ENCODE assay signal across 10 cellular contexts in genomic region chr18:77095356-77096030, GRCh38. TPM values are rescaled to one million over a fixed set of nuclear protein-coding genes. Genes with fewer than 3 reads are reported as not detected.
A peak's percentile ranks its signal among the peaks of the same experiment; 100 is the strongest.
DNase-seq lines count a peak whose midpoint lies in the region; ATAC-seq and TF ChIP-seq lines count a peak whose summit lies in the region.
"Had no signal": no experiment of that assay in that cellular context is flagged by ENCODE, and none has a peak within 500 bp of the region (broad histone marks: within the 10 kb centered on the region; RNA-seq: fewer than 3 reads in every experiment).

No MANE protein-coding gene starts in this region.

- CTCF ChIA-PET in CD4-positive, alpha-beta T cell (lab: Charles Lee) = interaction anchor here (1.3 kb wide), 1 partner anchor 95 kb away, joined by 4 read pairs; no protein-coding TSS in a partner anchor

- H3K9me3 Mint-ChIP-seq in CD4-positive, alpha-beta T cell = no peaks in the 10 kb centered on the region
- H3K9me3 Mint-ChIP-seq in GM23338 = no peaks in the 10 kb centered on the region
- H3K9me3 Mint-ChIP-seq in activated naive CD8-positive, alpha-beta T cell treated with anti-CD3 and anti-CD28 coated beads, Interleukin-2, amount 10 ng/mL, durations not matched to agents 7 days and 5 days = no peaks in the 10 kb centered on the region
- no peaks in the 10 kb centered on the region for H3K9me3 Mint-ChIP-seq in natural killer cell treated with Interleukin-12 subunit alpha and Interleukin-12 subunit beta and Interleukin-15 and Interleukin-18, amount 100 ng/mL, for 72 hours
- H3K9me3 Mint-ChIP-seq: stimulated activated memory B cell treated with anti-CD40 and anti-IgM and Interleukin-4, amounts not matched to agents 10 μg/mL and 1 μg/mL and 100 μg/mL, for 72 hours had no signal

- H3K27ac ChIP-seq in CD4-positive, alpha-beta T cell (ENCODE audit: low read depth, low read length) = no peak overlapping the region
- no peak overlapping the region for H3K27ac ChIP-seq in GM23338 (ENCODE audit: low read depth)

- peaks cover 84% of the 10 kb centered on the region for H3K4me1 Mint-ChIP-seq in CD4-positive, alpha-beta T cell (ENCODE audit: low read depth)
- peaks cover 58% of the 10 kb centered on the region for H3K4me1 Mint-ChIP-seq in GM23338
- H3K4me1 Mint-ChIP-seq in activated naive CD8-positive, alpha-beta T cell treated with anti-CD3 and anti-CD28 coated beads, Interleukin-2, amount 10 ng/mL, durations not matched to agents 7 days and 5 days = peaks cover 69% of the 10 kb centered on the region
- peaks cover 79 to 93% of the 10 kb centered on the region in 2 donors for H3K4me1 Mint-ChIP-seq in natural killer cell treated with Interleukin-12 subunit alpha and Interleukin-12 subunit beta and Interleukin-15 and Interleukin-18, amount 100 ng/mL, for 72 hours (ENCODE audit: low read depth in 2 of 2)

- peaks cover 72% of the 10 kb centered on the region for H3K36me3 Mint-ChIP-seq in CD4-positive, alpha-beta T cell (ENCODE audit: low read depth)
- H3K36me3 Mint-ChIP-seq in GM23338 (ENCODE audit: low read depth) = peaks cover under 1% of the 10 kb centered on the region; the same call in 2 of the 3 replicates
- H3K36me3 Mint-ChIP-seq in activated naive CD8-positive, alpha-beta T cell treated with anti-CD3 and anti-CD28 coated beads, Interleukin-2, amount 10 ng/mL, durations not matched to agents 7 days and 5 days = peaks cover 42% of the 10 kb centered on the region
- H3K36me3 Mint-ChIP-seq in natural killer cell treated with Interleukin-12 subunit alpha and Interleukin-12 subunit beta and Interleukin-15 and Interleukin-18, amount 100 ng/mL, for 72 hours = peaks cover 7% of the 10 kb centered on the region

- peaks cover 3% of the 10 kb centered on the region; the same call in 1 of the 2 replicates for H3F3A ChIP-seq in GM23338 (replicated peaks; ENCODE audit: low read depth)

- peak overlapping the region; percentile 16 for H3K4me3 Mint-ChIP-seq in CD4-positive, alpha-beta T cell
- no peak overlapping the region for H3K4me3 Mint-ChIP-seq in GM23338
- H3K4me3 Mint-ChIP-seq in activated naive CD8-positive, alpha-beta T cell treated with anti-CD3 and anti-CD28 coated beads, Interleukin-2, amount 10 ng/mL, durations not matched to agents 7 days and 5 days = peak overlapping the region; percentile 56
- H3K4me3 Mint-ChIP-seq in natural killer cell treated with Interleukin-12 subunit alpha and Interleukin-12 subunit beta and Interleukin-15 and Interleukin-18, amount 100 ng/mL, for 72 hours = peak overlapping the region; percentile 73
- H3K4me3 Mint-ChIP-seq: stimulated activated memory B cell treated with anti-CD40 and anti-IgM and Interleukin-4, amounts not matched to agents 10 μg/mL and 1 μg/mL and 100 μg/mL, for 72 hours had no signal

- intact Hi-C loops in CD4-positive, alpha-beta T cell (cut with DNase I, micrococcal nuclease) = no loop called here

- no peaks in the 10 kb centered on the region for H3K79me2 ChIP-seq in GM23338 (replicated peaks; ENCODE audit: insufficient read depth)

- no peaks in the 10 kb centered on the region for H3K9me3 ChIP-seq in CD4-positive, alpha-beta T cell (ENCODE audit: control insufficient read depth, low read length)

- no peaks in the 10 kb centered on the region for H3K27me3 ChIP-seq in CD4-positive, alpha-beta T cell (ENCODE audit: control insufficient read depth, insufficient read depth, low read length)
- H3K27me3 ChIP-seq in GM23338 (ENCODE audit: insufficient read depth) = no peaks in the 10 kb centered on the region

- H3K4me3 ChIP-seq in GM23338 = no peak overlapping the region

- H3K27ac Mint-ChIP-seq in CD4-positive, alpha-beta T cell = peak overlapping the region; percentile 73
- H3K27ac Mint-ChIP-seq in GM23338 = no peak overlapping the region
- peak overlapping the region; percentile 77 for H3K27ac Mint-ChIP-seq in activated naive CD8-positive, alpha-beta T cell treated with anti-CD3 and anti-CD28 coated beads, Interleukin-2, amount 10 ng/mL, durations not matched to agents 7 days and 5 days
- peak overlapping the region; percentile 95 to 99 for H3K27ac Mint-ChIP-seq in natural killer cell treated with Interleukin-12 subunit alpha and Interleukin-12 subunit beta and Interleukin-15 and Interleukin-18, amount 100 ng/mL, for 72 hours
- H3K27ac Mint-ChIP-seq: stimulated activated memory B cell treated with anti-CD40 and anti-IgM and Interleukin-4, amounts not matched to agents 10 μg/mL and 1 μg/mL and 100 μg/mL, for 72 hours had no signal

- no peaks in the 10 kb centered on the region for H3K36me3 ChIP-seq in GM23338 (ENCODE audit: insufficient read depth)

- no peak overlapping the region for H2AFZ ChIP-seq in GM23338

- no peak for ATAC-seq in CD4-positive, alpha-beta T cell (ENCODE audit: poor library complexity)
- ATAC-seq in GM23338 (no peak), HG02870 (IDR thresholded peaks at IDR 0.05; ENCODE audit: unreplicated experiment) (no peak)
- ATAC-seq in activated naive CD8-positive, alpha-beta T cell treated with anti-CD3 and anti-CD28 coated beads, Interleukin-2, amount 10 ng/mL, durations not matched to agents 7 days and 5 days (ENCODE audit: low read depth) = no peak
- peak; percentile 47 to 48 for ATAC-seq in natural killer cell treated with Interleukin-12 subunit alpha and Interleukin-12 subunit beta and Interleukin-15 and Interleukin-18, amount 100 ng/mL, for 72 hours
- ATAC-seq: stimulated activated memory B cell treated with anti-CD40 and anti-IgM and Interleukin-4, amounts not matched to agents 10 μg/mL and 1 μg/mL and 100 μg/mL, for 72 hours had no signal

- POLR2A ChIA-PET in CD4-positive, alpha-beta T cell (lab: Charles Lee) = interaction anchor here (1.3 kb wide), 1 partner anchor 15 kb away, joined by 3 read pairs; no protein-coding TSS in a partner anchor
- POLR2A ChIA-PET in activated naive CD8-positive, alpha-beta T cell treated with anti-CD3 and anti-CD28 coated beads, Interleukin-2, amount 10 ng/mL, durations not matched to agents 7 days and 5 days (lab: Charles Lee) = no interaction called here

- H3K4me1 ChIP-seq in GM23338 (ENCODE audit: insufficient read depth) = peaks cover 38% of the 10 kb centered on the region

- DNase-seq in CD4-positive, alpha-beta T cell = no peak
- no peak for DNase-seq in GM23338 (ENCODE audit: low spot score)
- no peak for DNase-seq in activated naive CD8-positive, alpha-beta T cell treated with anti-CD3 and anti-CD28 coated beads, Interleukin-2, amount 10 ng/mL, durations not matched to agents 7 days and 5 days
- DNase-seq in natural killer cell treated with Interleukin-12 subunit alpha and Interleukin-12 subunit beta and Interleukin-15 and Interleukin-18, amount 100 ng/mL, for 72 hours (ENCODE audit: low spot score) = no peak
- DNase-seq in NCI-H345 treated with DMSO at 0.1 percent for 48 hours (lab: John Stamatoyannopoulos, UW; ENCODE audit: unreplicated experiment) = no peak
- DNase-seq in COR-L47 (lab: John Stamatoyannopoulos, UW) = no peak
- DNase-seq: activated gamma-delta T cell treated with Interleukin-2 at 50 U/mL for 16 hours, foreskin melanocyte had no signal

- no peaks in the 10 kb centered on the region for H3K27me3 Mint-ChIP-seq in CD4-positive, alpha-beta T cell
- peaks cover 18% of the 10 kb centered on the region for H3K27me3 Mint-ChIP-seq in GM23338 (ENCODE audit: insufficient read depth, low read depth, poor library complexity)
- no peaks in the 10 kb centered on the region for H3K27me3 Mint-ChIP-seq in activated naive CD8-positive, alpha-beta T cell treated with anti-CD3 and anti-CD28 coated beads, Interleukin-2, amount 10 ng/mL, durations not matched to agents 7 days and 5 days
- H3K27me3 Mint-ChIP-seq in natural killer cell treated with Interleukin-12 subunit alpha and Interleukin-12 subunit beta and Interleukin-15 and Interleukin-18, amount 100 ng/mL, for 72 hours = no peaks in the 10 kb centered on the region
- H3K27me3 Mint-ChIP-seq: stimulated activated memory B cell treated with anti-CD40 and anti-IgM and Interleukin-4, amounts not matched to agents 10 μg/mL and 1 μg/mL and 100 μg/mL, for 72 hours had no signal

- TF ChIP-seq CTCF in CD4-positive, alpha-beta T cell (IDR thresholded peaks at IDR 0.05) = no peak
- no peak for TF ChIP-seq CTCF in GM23338 (conservative IDR thresholded peaks at IDR 0.05; ENCODE audit: low read depth in 2 of 2)

- H3K4me2 ChIP-seq in GM23338 = 0 out of 2 replicates have a peak overlapping the region, but pooled peaks have one; percentile 42

- no peaks in the 10 kb centered on the region for H3K9me2 ChIP-seq in GM23338 (ENCODE audit: insufficient read depth)

- H4K20me1 ChIP-seq in GM23338 (replicated peaks; ENCODE audit: insufficient read depth) = no peaks in the 10 kb centered on the region

TF ChIP-seq in GM23338, 12 proteins besides CTCF, POLR2A, EP300 and RAD21 (continues in another document):
- no peak for TF ChIP-seq JUNB (IDR thresholded peaks at IDR 0.05; ENCODE audit: unreplicated experiment)

RNA-seq across cellular contexts. Expression of gene MBP, which starts 37.1 kb away (rescaled TPM):
- 10 to 100 TPM; 75.4 to 79.2 TPM for total RNA-seq in CD4-positive, alpha-beta T cell
- total RNA-seq in GM23338 (2014; rRNA removed; shearing (Covaris generic)) = 20.7 and 22.9 TPM in 2 replicates
- polyA plus RNA-seq in GM23338 (2016; fragmentation: Nextera tagmentation; extraction: Ambion mirVana) = 14.6 and 18.4 TPM in 2 replicates
- total RNA-seq in activated naive CD8-positive, alpha-beta T cell treated with anti-CD3 and anti-CD28 coated beads, Interleukin-2, amount 10 ng/mL, durations not matched to agents 7 days and 5 days = 100 to 1,000 TPM; 138 to 148 TPM
- 10 to 100 TPM; 62.5 to 77.6 TPM for total RNA-seq in natural killer cell treated with Interleukin-12 subunit alpha and Interleukin-12 subunit beta and Interleukin-15 and Interleukin-18, amount 100 ng/mL, for 72 hours

Comparison
In these comparisons a context has a peak if more than half of its experiments do, and no peak if none do; other contexts are left out.
1. ATAC-seq: peak in natural killer cell treated with Interleukin-12 subunit alpha and Interleukin-12 subunit beta and Interleukin-15 and Interleukin-18, amount 100 ng/mL, for 72 hours (2 of 2); none in CD4-positive, alpha-beta T cell (single experiment), GM23338 (single experiment), activated naive CD8-positive, alpha-beta T cell treated with anti-CD3 and anti-CD28 coated beads, Interleukin-2, amount 10 ng/mL, durations not matched to agents 7 days and 5 days (single experiment) and HG02870 (single experiment).